12 cellular contexts compared by ENCODE assay signal in the genomic region with DNA sequence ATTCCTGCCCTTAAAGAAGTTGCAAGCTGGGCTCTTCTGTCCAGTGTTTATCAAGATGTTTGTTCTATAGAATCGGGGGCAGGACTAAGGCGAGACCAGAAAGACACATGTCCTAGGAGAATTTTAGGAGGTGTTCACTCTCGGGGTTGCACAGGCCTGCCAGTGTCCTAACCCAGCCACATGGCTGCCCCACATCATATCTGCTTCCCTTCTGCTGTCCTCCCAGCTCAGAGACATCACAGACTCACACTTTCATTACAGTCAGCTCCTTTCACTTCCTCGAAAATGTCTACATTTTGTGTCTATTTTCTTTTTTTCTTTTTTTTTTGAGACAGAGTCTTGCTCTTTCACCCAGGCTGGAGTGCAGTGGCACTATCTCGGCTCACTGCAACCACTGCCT. TPM values are rescaled to one million over a fixed set of nuclear protein-coding genes. Genes with fewer than 3 reads are reported as not detected.
DNase-seq lines count a peak whose midpoint lies in the region; ATAC-seq and TF ChIP-seq lines count a peak whose summit lies in the region.
"Had no signal": no experiment of that assay in that cellular context is flagged by ENCODE, and none has a peak within 500 bp of the region (broad histone marks: within the 10 kb centered on the region; RNA-seq: fewer than 3 reads in every experiment).

No MANE protein-coding gene starts in this region.

- H3K4me3 ChIP-seq in stomach = no peak overlapping the region
- H3K4me3 ChIP-seq: GM23248, smooth muscle cell had no signal

- H3K4me3 Mint-ChIP-seq in stimulated activated naive B cell treated with anti-CD40 and anti-IgM and Interleukin-4, amounts not matched to agents 10 μg/mL and 1 μg/mL and 100 μg/mL, for 72 hours = peak overlapping the region in 1 of 2 donors; percentile 43
- no peak overlapping the region for H3K4me3 Mint-ChIP-seq in CD4-positive, alpha-beta T cell

- H3K36me3 ChIP-seq in stomach = no peaks in the 10 kb centered on the region

- peaks cover 19 to 42% of the 10 kb centered on the region in 2 donors for H3K4me1 Mint-ChIP-seq in stimulated activated naive B cell treated with anti-CD40 and anti-IgM and Interleukin-4, amounts not matched to agents 10 μg/mL and 1 μg/mL and 100 μg/mL, for 72 hours
- no peaks in the 10 kb centered on the region for H3K4me1 Mint-ChIP-seq in CD4-positive, alpha-beta T cell (ENCODE audit: low read depth)

- peak overlapping the region; percentile 86 for H3K27ac Mint-ChIP-seq in stimulated activated naive B cell treated with anti-CD40 and anti-IgM and Interleukin-4, amounts not matched to agents 10 μg/mL and 1 μg/mL and 100 μg/mL, for 72 hours
- H3K27ac Mint-ChIP-seq in CD4-positive, alpha-beta T cell = no peak overlapping the region

- no peak for TF ChIP-seq EP300 in stomach (IDR thresholded peaks at IDR 0.05)

- DNase-seq in Right ventricle myocardium superior (no peak), cardiac septum (ENCODE audit: low spot score) (no peak), NOMO-1 treated with DMSO at 0.1 percent for 48 hours (lab: John Stamatoyannopoulos, UW; ENCODE audit: unreplicated experiment) (peak; percentile 70), stomach (no peak)
- peak; percentile 20 for DNase-seq in stimulated activated naive B cell treated with anti-CD40 and anti-IgM and Interleukin-4, amounts not matched to agents 10 μg/mL and 1 μg/mL and 100 μg/mL, for 72 hours
- DNase-seq in CD4-positive, alpha-beta T cell = no peak
- DNase-seq: GM23248 had no signal

- intact Hi-C loops in Right ventricle myocardium superior (cut with DNase I) = no loop called here
- intact Hi-C loops in cardiac septum (cut with DNase I) = no loop called here
- intact Hi-C loops in stomach (cut with DNase I; ENCODE audit: low total_unique reads) = no loop called here
- intact Hi-C loops in CD4-positive, alpha-beta T cell (cut with DNase I, micrococcal nuclease) = no loop called here

- H3K27me3 Mint-ChIP-seq in stimulated activated naive B cell treated with anti-CD40 and anti-IgM and Interleukin-4, amounts not matched to agents 10 μg/mL and 1 μg/mL and 100 μg/mL, for 72 hours = no peaks in the 10 kb centered on the region
- H3K27me3 Mint-ChIP-seq in CD4-positive, alpha-beta T cell = no peaks in the 10 kb centered on the region

- H3K27ac ChIP-seq in stomach = peak overlapping the region in 2 of 5 donors; percentile 19 to 38
- H3K27ac ChIP-seq in CD4-positive, alpha-beta T cell (ENCODE audit: low read depth, low read length) = no peak overlapping the region
- H3K27ac ChIP-seq: GM23248 had no signal

- TF ChIP-seq POLR2A in stomach (IDR thresholded peaks at IDR 0.05) = no peak

- CTCF ChIA-PET in CD4-positive, alpha-beta T cell (lab: Charles Lee) = interaction anchor here (1.5 kb wide), 1 partner anchor 10 kb away, joined by 4 read pairs; a partner anchor contains a TSS

- peaks cover 0 to 2% of the 10 kb centered on the region in 2 donors for H3K9me3 Mint-ChIP-seq in stimulated activated naive B cell treated with anti-CD40 and anti-IgM and Interleukin-4, amounts not matched to agents 10 μg/mL and 1 μg/mL and 100 μg/mL, for 72 hours
- no peaks in the 10 kb centered on the region for H3K9me3 Mint-ChIP-seq in CD4-positive, alpha-beta T cell

- no peaks in the 10 kb centered on the region for H3K9me3 ChIP-seq in stomach
- H3K9me3 ChIP-seq in CD4-positive, alpha-beta T cell (ENCODE audit: control insufficient read depth, low read length) = no peaks in the 10 kb centered on the region

- ATAC-seq in Right ventricle myocardium superior (ENCODE audit: poor library complexity) = peak; percentile 69
- ATAC-seq in HG02763 (IDR thresholded peaks at IDR 0.05; ENCODE audit: unreplicated experiment) = peak; percentile 56
- peak; percentile 97 for ATAC-seq in stimulated activated naive B cell treated with anti-CD40 and anti-IgM and Interleukin-4, amounts not matched to agents 10 μg/mL and 1 μg/mL and 100 μg/mL, for 72 hours (replicated peaks)
- ATAC-seq in HG03439 (IDR thresholded peaks at IDR 0.05; ENCODE audit: unreplicated experiment) = no peak
- no peak for ATAC-seq in CD4-positive, alpha-beta T cell (ENCODE audit: poor library complexity)

- peaks cover 0 to 6% (median 0%) of the 10 kb centered on the region in 4 donors for H3K4me1 ChIP-seq in stomach

- no peak for TF ChIP-seq CTCF in stomach (IDR thresholded peaks at IDR 0.05)
- TF ChIP-seq CTCF in CD4-positive, alpha-beta T cell (IDR thresholded peaks at IDR 0.05) = no peak

- 91 to 96% (median 94%) methylated on average over 5 of the region's 5 CpGs for WGBS in stomach, 5 donors

- POLR2A ChIA-PET in CD4-positive, alpha-beta T cell (lab: Charles Lee) = no interaction called here

- no peaks in the 10 kb centered on the region for H3K36me3 Mint-ChIP-seq in stimulated activated naive B cell treated with anti-CD40 and anti-IgM and Interleukin-4, amounts not matched to agents 10 μg/mL and 1 μg/mL and 100 μg/mL, for 72 hours
- no peaks in the 10 kb centered on the region for H3K36me3 Mint-ChIP-seq in CD4-positive, alpha-beta T cell (ENCODE audit: low read depth)

- H3K27me3 ChIP-seq in stomach = no peaks in the 10 kb centered on the region
- no peaks in the 10 kb centered on the region for H3K27me3 ChIP-seq in CD4-positive, alpha-beta T cell (ENCODE audit: control insufficient read depth, insufficient read depth, low read length)

RNA-seq across cellular contexts. Expression of a gene that starts 10.7 kb away (rescaled TPM):
- 5.3 TPM for total RNA-seq in Right ventricle myocardium superior
- total RNA-seq in cardiac septum = 1.4 TPM
- total RNA-seq in stomach = 1 to 10 TPM in 2 of 5 donors, under 1 TPM in 1, not detected in 2; 0.45 to 2.0 (median 1.3) TPM
- polyA plus RNA-seq in stomach = 1 to 10 TPM in 1 of 3 donors, under 1 TPM in 1, not detected in 1; 0.13 to 1.8 TPM
- total RNA-seq in CD4-positive, alpha-beta T cell = not detected
- total RNA-seq: activated CD8-positive, alpha-beta memory T cell treated with anti-CD3 and anti-CD28 coated beads for 36 hours; Daoy; GM23248; smooth muscle cell had no signal
- polyA plus RNA-seq: GM23248, smooth muscle cell had no signal

RNA-seq across cellular contexts. Expression of a gene that starts 48.4 kb away (rescaled TPM):
- total RNA-seq in Right ventricle myocardium superior = 92.6 TPM
- 63.8 TPM for total RNA-seq in cardiac septum
- 100 to 1,000 TPM in 1 of 5 donors, 10 to 100 TPM in 4; 32.7 to 100 (median 84.9) TPM for total RNA-seq in stomach
- 10 to 100 TPM; 16.6 to 40.6 (median 29.8) TPM for polyA plus RNA-seq in stomach
- total RNA-seq in CD4-positive, alpha-beta T cell = 10 to 100 TPM; 15.6 to 16.1 TPM

Comparison
In these comparisons a context has a peak if more than half of its experiments do, and no peak if none do; other contexts are left out.
1. ATAC-seq: peak in Right ventricle myocardium superior (single experiment), HG02763 (single experiment) and stimulated activated naive B cell treated with anti-CD40 and anti-IgM and Interleukin-4, amounts not matched to agents 10 μg/mL and 1 μg/mL and 100 μg/mL, for 72 hours (2 of 2); none in HG03439 (single experiment) and CD4-positive, alpha-beta T cell (single experiment).
2. DNase-seq: peak in NOMO-1 treated with DMSO at 0.1 percent for 48 hours (single experiment) and stimulated activated naive B cell treated with anti-CD40 and anti-IgM and Interleukin-4, amounts not matched to agents 10 μg/mL and 1 μg/mL and 100 μg/mL, for 72 hours (single experiment); none in Right ventricle myocardium superior (single experiment), cardiac septum (single experiment), stomach (single experiment) and CD4-positive, alpha-beta T cell (0 of 10).